19 cellular contexts compared by ENCODE assay signal in genomic region chr1:90728656-90729257, GRCh38. TPM values are rescaled to one million over a fixed set of nuclear protein-coding genes. Genes with fewer than 3 reads are reported as not detected.
DNase-seq lines count a peak whose midpoint lies in the region; ATAC-seq and TF ChIP-seq lines count a peak whose summit lies in the region.
"Had no signal": no experiment of that assay in that cellular context is flagged by ENCODE, and none has a peak within 500 bp of the region (broad histone marks: within the 10 kb centered on the region; RNA-seq: fewer than 3 reads in every experiment).

No MANE protein-coding gene starts in this region.

- ATAC-seq in CD8-positive, alpha-beta T cell: no peak
- ATAC-seq in naive B cell (ENCODE audit: low read depth in 2 of 2) (no peak), GM18909 (IDR thresholded peaks at IDR 0.05; ENCODE audit: poor library complexity, unreplicated experiment) (no peak)

- H3F3A ChIP-seq in PC-9 (ENCODE audit: insufficient read depth, low read depth): no peaks in the 10 kb centered on the region

- TF ChIP-seq EP300 in tibial nerve (IDR thresholded peaks at IDR 0.05): no peak

- no peaks in the 10 kb centered on the region for H3K36me3 Mint-ChIP-seq in CD8-positive, alpha-beta T cell
- peaks cover 16% of the 10 kb centered on the region for H3K36me3 Mint-ChIP-seq in activated naive CD8-positive, alpha-beta T cell treated with anti-CD3 and anti-CD28 coated beads for 36 hours
- peaks cover 6 to 35% of the 10 kb centered on the region in 2 donors for H3K36me3 Mint-ChIP-seq in naive B cell

- no peak for DNase-seq in CD8-positive, alpha-beta T cell
- DNase-seq in H7: peak; percentile 51
- DNase-seq in activated naive CD8-positive, alpha-beta T cell treated with anti-CD3 and anti-CD28 coated beads for 36 hours: no peak
- no peak for DNase-seq in naive B cell
- DNase-seq in PC-9: no peak
- no peak for DNase-seq in tibial nerve (ENCODE audit: low spot score in 2 of 2)
- DNase-seq in NCI-H2029 treated with DMSO at 0.1 percent for 48 hours (lab: John Stamatoyannopoulos, UW): no peak
- DNase-seq: amniotic stem cell, dermis blood vessel endothelial cell, GDM1, NCI-H1048, T-helper 9 cell had no signal

- peaks cover 72% of the 10 kb centered on the region for H3K27me3 ChIP-seq in CD8-positive, alpha-beta T cell (ENCODE audit: insufficient read depth, low read length)
- H3K27me3 ChIP-seq in H7 (ENCODE audit: control insufficient read depth, insufficient read depth, low read length) (peaks cover 96% of the 10 kb centered on the region), PC-9 (ENCODE audit: insufficient read depth, low read depth) (no peaks in the 10 kb centered on the region), tibial nerve (peaks cover 11 to 94% of the 10 kb centered on the region in 2 donors)

- no peaks in the 10 kb centered on the region for H3K9me3 ChIP-seq in CD8-positive, alpha-beta T cell (ENCODE audit: low read length)
- H3K9me3 ChIP-seq in PC-9 (ENCODE audit: insufficient read depth, low read depth): no peaks in the 10 kb centered on the region
- H3K9me3 ChIP-seq in tibial nerve: no peaks in the 10 kb centered on the region

- H3K27me3 Mint-ChIP-seq in CD8-positive, alpha-beta T cell (ENCODE audit: low read depth): peaks cover 89% of the 10 kb centered on the region
- peaks cover 100% of the 10 kb centered on the region for H3K27me3 Mint-ChIP-seq in activated naive CD8-positive, alpha-beta T cell treated with anti-CD3 and anti-CD28 coated beads for 36 hours
- H3K27me3 Mint-ChIP-seq in naive B cell: peaks cover 89 to 97% (median 96%) of the 10 kb centered on the region in 3 donors

- no peak for TF ChIP-seq POLR2A in tibial nerve (IDR thresholded peaks at IDR 0.05)

- no peak overlapping the region for H3K27ac ChIP-seq in CD8-positive, alpha-beta T cell (ENCODE audit: low read depth, low read length)
- H3K27ac ChIP-seq in PC-9 (no peak overlapping the region), tibial nerve (no peak overlapping the region)
- H3K27ac ChIP-seq: BLaER1 had no signal

- CTCF ChIA-PET in CD8-positive, alpha-beta T cell (lab: Charles Lee): no interaction called here
- CTCF ChIA-PET in PC-9 (lab: Charles Lee): no interaction called here

- no peak for TF ChIP-seq CTCF in CD8-positive, alpha-beta T cell (IDR thresholded peaks at IDR 0.05)
- TF ChIP-seq CTCF in PC-9 (conservative IDR thresholded peaks at IDR 0.05) (no peak), tibial nerve (IDR thresholded peaks at IDR 0.05) (no peak)

- no peaks in the 10 kb centered on the region for H4K20me1 ChIP-seq in PC-9 (ENCODE audit: insufficient read depth)

- WGBS in tibial nerve, 2 donors: 12 to 13% methylated on average over 22 of the region's 22 CpGs

- no peak overlapping the region for H3K4me2 ChIP-seq in PC-9
- H3K4me2 ChIP-seq: BLaER1 had no signal

- no peak overlapping the region for H3K4me3 ChIP-seq in CD8-positive, alpha-beta T cell (ENCODE audit: low read depth, low read length)
- H3K4me3 ChIP-seq in H7 (ENCODE audit: insufficient read depth, low read depth, low read length): no peak overlapping the region
- no peak overlapping the region for H3K4me3 ChIP-seq in PC-9
- no peak overlapping the region for H3K4me3 ChIP-seq in tibial nerve
- H3K4me3 ChIP-seq: BLaER1 had no signal

- peaks cover 9% of the 10 kb centered on the region for H3K9me3 Mint-ChIP-seq in CD8-positive, alpha-beta T cell
- peaks cover 7% of the 10 kb centered on the region for H3K9me3 Mint-ChIP-seq in activated naive CD8-positive, alpha-beta T cell treated with anti-CD3 and anti-CD28 coated beads for 36 hours
- peaks cover 4 to 53% (median 28%) of the 10 kb centered on the region in 7 donors for H3K9me3 Mint-ChIP-seq in naive B cell

- H3K9me2 ChIP-seq in PC-9 (ENCODE audit: insufficient read depth): no peaks in the 10 kb centered on the region

- no peaks in the 10 kb centered on the region for H3K36me3 ChIP-seq in CD8-positive, alpha-beta T cell (ENCODE audit: insufficient read depth, low read length)
- H3K36me3 ChIP-seq in H7 (replicated peaks; ENCODE audit: control insufficient read depth, insufficient read depth, low read length) (no peaks in the 10 kb centered on the region), PC-9 (ENCODE audit: low read depth) (no peaks in the 10 kb centered on the region), tibial nerve (no peaks in the 10 kb centered on the region)
- H3K36me3 ChIP-seq: BLaER1 had no signal

- H2AFZ ChIP-seq in PC-9: no peak overlapping the region

- no TSS peak for BruUV-seq in PC-9 (replicated peaks; lab: Mats Ljungman, UMichigan)

- peak overlapping the region; percentile 56 for H3K4me3 Mint-ChIP-seq in CD8-positive, alpha-beta T cell
- H3K4me3 Mint-ChIP-seq in activated naive CD8-positive, alpha-beta T cell treated with anti-CD3 and anti-CD28 coated beads for 36 hours: peak overlapping the region; percentile 52
- H3K4me3 Mint-ChIP-seq in naive B cell: peak overlapping the region in 7 of 8 donors; percentile 42 to 84 (median 61)

- H3K79me2 ChIP-seq in PC-9 (ENCODE audit: low read depth): no peaks in the 10 kb centered on the region

- H3K4me1 Mint-ChIP-seq in CD8-positive, alpha-beta T cell (ENCODE audit: low read depth): peaks cover 57% of the 10 kb centered on the region
- H3K4me1 Mint-ChIP-seq in activated naive CD8-positive, alpha-beta T cell treated with anti-CD3 and anti-CD28 coated beads for 36 hours: peaks cover 42% of the 10 kb centered on the region
- peaks cover 37 to 50% (median 40%) of the 10 kb centered on the region in 3 donors for H3K4me1 Mint-ChIP-seq in naive B cell

- POLR2A ChIA-PET in CD8-positive, alpha-beta T cell (lab: Charles Lee): no interaction called here
- POLR2A ChIA-PET in PC-9 (lab: Charles Lee; ENCODE audit: unreplicated experiment): no interaction called here

- intact Hi-C loops in CD8-positive, alpha-beta T cell (cut with DNase I, micrococcal nuclease): loop anchor here (5.0 to 10.0 kb wide), 5 partner anchors 106 to 294 kb away; partner anchors contain the start of gene ZNF644 (in 1 of the 2)
- intact Hi-C loops in PC-9 (cut with micrococcal nuclease; ENCODE audit: unreplicated experiment): loop anchor here (10.0 kb wide), 1 partner anchor 546 kb away; no protein-coding TSS in a partner anchor

- H3K27ac Mint-ChIP-seq in CD8-positive, alpha-beta T cell: no peak overlapping the region
- H3K27ac Mint-ChIP-seq in activated naive CD8-positive, alpha-beta T cell treated with anti-CD3 and anti-CD28 coated beads for 36 hours: no peak overlapping the region
- peak overlapping the region in 3 of 6 donors; percentile 56 to 81 (median 66) for H3K27ac Mint-ChIP-seq in naive B cell

- peaks cover 40% of the 10 kb centered on the region for H3K4me1 ChIP-seq in CD8-positive, alpha-beta T cell (ENCODE audit: insufficient read depth, low read length)
- H3K4me1 ChIP-seq in PC-9 (replicated peaks; ENCODE audit: insufficient read depth): no peaks in the 10 kb centered on the region
- peaks cover 0 to 65% (median 36%) of the 10 kb centered on the region in 4 donors for H3K4me1 ChIP-seq in tibial nerve

RNA-seq across cellular contexts. Expression of gene BARHL2, which starts 11.7 kb away (rescaled TPM):
- total RNA-seq in CD8-positive, alpha-beta T cell: not detected
- not detected in 2 replicates for total RNA-seq in H7 (2014; rRNA removed; shearing (Covaris generic))
- not detected for total RNA-seq in activated naive CD8-positive, alpha-beta T cell treated with anti-CD3 and anti-CD28 coated beads for 36 hours
- polyA plus RNA-seq in naive B cell (ENCODE audit: low read depth in 6 of 6): not detected
- total RNA-seq in PC-9 (2021): not detected in 2 replicates
- total RNA-seq in tibial nerve: not detected
- total RNA-seq: activated CD8-positive, alpha-beta memory T cell treated with anti-CD3 and anti-CD28 coated beads for 36 hours; dermis blood vessel endothelial cell; fibroblast of villous mesenchyme; mucosa of gallbladder; NCI-H460 had no signal
- polyA plus RNA-seq: keratinocyte had no signal
